1 cellular context compared by ENCODE assay signal in genomic region chr3:3126477-3127431, GRCh38.
A peak's percentile ranks its signal among the peaks of the same experiment; 100 is the strongest.
TF ChIP-seq lines count a peak whose summit lies in the region.

Gene TRNT1, plus strand, starts transcription at chr3:3126940. Its CDS starts 2,101 bp downstream, at chr3:3129041.

TF ChIP-seq in K562, 482 proteins besides CTCF, POLR2A, EP300 and RAD21 (continued from another document and continues in another):
- TF ChIP-seq KDM4B (IDR thresholded peaks at IDR 0.05; ENCODE audit: borderline replicate concordance in 2 of 2, low read depth in 1 of 2) (peak in 1 of 2 experiments; percentile 12; a peak in 1 of 4 replicates), ZNF239 (CRISPR knock-in tag; IDR thresholded peaks at IDR 0.05) (no peak), POLR2AphosphoS5 (IDR thresholded peaks at IDR 0.05; ENCODE audit: control insufficient read depth, insufficient read depth, low read depth, low read length) (peak; percentile 90), ZNF75A (CRISPR knock-in tag; IDR thresholded peaks at IDR 0.05) (no peak), NR2C2 (CRISPR knock-in tag; IDR thresholded peaks at IDR 0.05) (peak; percentile 59), NR2C2 (tag; IDR thresholded peaks at IDR 0.05) (peak; percentile 81), E4F1 (CRISPR knock-in tag; IDR thresholded peaks at IDR 0.05; ENCODE audit: borderline replicate concordance) (no peak), ZSCAN29 (IDR thresholded peaks at IDR 0.05) (0 out of 2 replicates have a peak, but pooled peaks have one; percentile 20), CTBP1 (IDR thresholded peaks at IDR 0.05; ENCODE audit: borderline replicate concordance) (peak; percentile 88), TAL1 (IDR thresholded peaks at IDR 0.05) (no peak), HDGF (IDR thresholded peaks at IDR 0.05) (no peak), MIER1 (IDR thresholded peaks at IDR 0.05; ENCODE audit: low read depth) (no peak), SRSF1 (IDR thresholded peaks at IDR 0.05; ENCODE audit: low read depth, low read length) (no peak), RREB1 (CRISPR knock-in tag; IDR thresholded peaks at IDR 0.05) (no peak; the same call in 1 of the 2 replicates), ARHGAP35 (IDR thresholded peaks at IDR 0.05; ENCODE audit: partially characterized antibody) (no peak), CHD4 (IDR thresholded peaks at IDR 0.05; ENCODE audit: insufficient read depth, insufficient replicate concordance, low read depth, low read length, poor library complexity, severe bottlenecking) (no peak), FOS (IDR thresholded peaks at IDR 0.05; ENCODE audit: extremely low read depth, insufficient read length) (peak; percentile 34), EHMT2 (IDR thresholded peaks at IDR 0.05) (no peak), CREBBP (IDR thresholded peaks at IDR 0.05; ENCODE audit: low read depth, low read length) (no peak), ZNF586 (CRISPR knock-in tag; conservative IDR thresholded peaks at IDR 0.05) (no peak), ZNF764 (CRISPR knock-in tag; IDR thresholded peaks at IDR 0.05; ENCODE audit: low read depth) (no peak), ARID3A (IDR thresholded peaks at IDR 0.05; ENCODE audit: borderline replicate concordance, low read depth, low read length) (no peak), FOXJ2 (tag; IDR thresholded peaks at IDR 0.05) (no peak; the same call in 1 of the 2 replicates), BCLAF1 (IDR thresholded peaks at IDR 0.05; ENCODE audit: borderline replicate concordance in 1 of 2, control insufficient read depth in 1 of 2, low read depth in 2 of 2, low read length in 1 of 2) (peak in 1 of 2 experiments; percentile 73; a peak in 1 of 4 replicates), GTF2F1 (IDR thresholded peaks at IDR 0.05; ENCODE audit: low read depth, low read length) (no peak), STAG1 (CRISPR knock-in tag; IDR thresholded peaks at IDR 0.05; ENCODE audit: borderline replicate concordance) (no peak), ZNF134 (CRISPR knock-in tag; conservative IDR thresholded peaks at IDR 0.05) (no peak), ZNF830 (CRISPR knock-in tag; IDR thresholded peaks at IDR 0.05) (peak; percentile 52; the same call in 1 of the 2 replicates), MLLT1 (IDR thresholded peaks at IDR 0.05) (no peak), ZBTB2 (IDR thresholded peaks at IDR 0.05) (no peak; the same call in 1 of the 2 replicates), ZKSCAN8 (CRISPR knock-in tag; IDR thresholded peaks at IDR 0.05) (no peak), ELF2 (CRISPR knock-in tag; IDR thresholded peaks at IDR 0.05) (peak; percentile 98), TCFL5 (CRISPR knock-in tag; conservative IDR thresholded peaks at IDR 0.05) (no peak), ELK1 (CRISPR knock-in tag; IDR thresholded peaks at IDR 0.05) (peak; percentile 90; the same call in 1 of the 2 replicates), NR2C1 (IDR thresholded peaks at IDR 0.05) (no peak), NR2C1 (tag; IDR thresholded peaks at IDR 0.05) (no peak), NR1H2 (CRISPR knock-in tag; IDR thresholded peaks at IDR 0.05) (no peak; the same call in 1 of the 2 replicates), NCOA1 (IDR thresholded peaks at IDR 0.05; ENCODE audit: low read depth) (no peak), HDAC2 (IDR thresholded peaks at IDR 0.05) (no peak), STAT6 (CRISPR knock-in tag; IDR thresholded peaks at IDR 0.05) (no peak), CBFA2T2 (conservative IDR thresholded peaks at IDR 0.05) (no peak)
